Comparison of ENCODE assay signal across 1 cellular context in the genomic region with DNA sequence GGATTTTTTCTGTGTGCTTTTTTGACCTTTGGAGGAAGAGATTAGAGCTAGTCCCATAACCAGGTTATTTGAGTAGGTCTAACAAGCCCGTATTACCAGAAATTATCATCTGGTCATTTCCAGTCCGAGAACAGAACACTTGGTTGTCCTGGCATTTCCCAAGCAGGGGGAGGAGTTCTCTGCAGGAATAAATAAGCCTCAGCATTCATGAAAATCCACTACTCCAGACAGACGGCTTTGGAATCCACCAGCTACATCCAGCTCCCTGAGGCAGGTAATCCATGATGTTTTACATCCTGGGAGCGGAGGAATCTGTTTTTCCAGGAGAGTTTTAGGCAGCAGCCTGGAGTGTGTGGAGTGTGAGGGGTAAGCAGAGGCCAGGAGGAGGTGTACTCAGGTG.
TF ChIP-seq lines count a peak whose summit lies in the region.

TSS of gene SERPINA3 (plus strand) at position 218 of the 400 bp plus-strand sequence. CDS start 2,051 bp downstream, outside the sequence.

TF ChIP-seq in HepG2, 621 proteins besides CTCF, POLR2A, EP300 and RAD21 (continued from another document and continues in another):
- peak; percentile 73; the same call in 1 of the 2 replicates for TF ChIP-seq ARID5B (CRISPR knock-in tag; IDR thresholded peaks at IDR 0.05)
- TF ChIP-seq BRD4 (CRISPR knock-in tag; IDR thresholded peaks at IDR 0.05), result no peak
- TF ChIP-seq, protein P1, sequence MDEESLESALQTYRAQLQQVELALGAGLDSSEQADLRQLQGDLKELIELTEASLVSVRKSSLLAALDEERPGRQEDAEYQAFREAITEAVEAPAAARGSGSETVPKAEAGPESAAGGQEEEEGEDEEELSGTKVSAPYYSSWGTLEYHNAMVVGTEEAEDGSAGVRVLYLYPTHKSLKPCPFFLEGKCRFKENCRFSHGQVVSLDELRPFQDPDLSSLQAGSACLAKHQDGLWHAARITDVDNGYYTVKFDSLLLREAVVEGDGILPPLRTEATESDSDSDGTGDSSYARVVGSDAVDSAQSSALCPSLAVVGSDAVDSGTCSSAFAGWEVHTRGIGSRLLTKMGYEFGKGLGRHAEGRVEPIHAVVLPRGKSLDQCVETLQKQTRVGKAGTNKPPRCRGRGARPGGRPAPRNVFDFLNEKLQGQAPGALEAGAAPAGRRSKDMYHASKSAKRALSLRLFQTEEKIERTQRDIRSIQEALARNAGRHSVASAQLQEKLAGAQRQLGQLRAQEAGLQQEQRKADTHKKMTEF (CRISPR knock-in tag; IDR thresholded peaks at IDR 0.05), result peak; percentile 36; the same call in 1 of the 2 replicates
- no peak for TF ChIP-seq PCBP2 (optimal IDR thresholded peaks at IDR 0.05; ENCODE audit: low read depth, low read length, poor library complexity, severe bottlenecking)
- TF ChIP-seq ZKSCAN5 (CRISPR knock-in tag; IDR thresholded peaks at IDR 0.05), result no peak
- peak; percentile 89; the same call in 1 of the 2 replicates for TF ChIP-seq RBFOX2 (IDR thresholded peaks at IDR 0.05; ENCODE audit: low read depth, low read length)
- no peak for TF ChIP-seq MAZ (IDR thresholded peaks at IDR 0.05; ENCODE audit: borderline replicate concordance, low read depth, low read length)
- no peak for TF ChIP-seq MAZ (CRISPR knock-in tag; IDR thresholded peaks at IDR 0.05; ENCODE audit: low read depth)
- peak; percentile 32; the same call in 1 of the 2 replicates for TF ChIP-seq SOX13 (IDR thresholded peaks at IDR 0.05)
- TF ChIP-seq SOX13 (CRISPR knock-in tag; conservative IDR thresholded peaks at IDR 0.05 in 1 of 2, IDR thresholded peaks at IDR 0.05 in 1 of 2), result peak in 1 of 2 experiments; percentile 75; a peak in 1 of 4 replicates
- no peak for TF ChIP-seq ATF7-NPFF (CRISPR knock-in tag; IDR thresholded peaks at IDR 0.05; ENCODE audit: low read depth)
- TF ChIP-seq NR1H2 (CRISPR knock-in tag; IDR thresholded peaks at IDR 0.05; ENCODE audit: borderline replicate concordance, low read depth), result no peak
- peak; percentile 96 for TF ChIP-seq DRAP1 (CRISPR knock-in tag; IDR thresholded peaks at IDR 0.05)
- no peak for TF ChIP-seq NFYB (CRISPR knock-in tag; IDR thresholded peaks at IDR 0.05)
- TF ChIP-seq ZSCAN30 (CRISPR knock-in tag; IDR thresholded peaks at IDR 0.05), result no peak
- TF ChIP-seq TSC22D2 (CRISPR knock-in tag; IDR thresholded peaks at IDR 0.05; ENCODE audit: borderline replicate concordance), result peak; percentile 81; the same call in 1 of the 2 replicates
- TF ChIP-seq ZBTB3 (CRISPR knock-in tag; IDR thresholded peaks at IDR 0.05; ENCODE audit: borderline replicate concordance, low read depth), result no peak
- TF ChIP-seq TERF1 (CRISPR knock-in tag; IDR thresholded peaks at IDR 0.05), result no peak
- no peak for TF ChIP-seq ZNF674 (CRISPR knock-in tag; IDR thresholded peaks at IDR 0.05; ENCODE audit: low read depth)
- no peak for TF ChIP-seq ZSCAN9 (CRISPR knock-in tag; IDR thresholded peaks at IDR 0.05; ENCODE audit: borderline replicate concordance)
- TF ChIP-seq ZNF3 (CRISPR knock-in tag; IDR thresholded peaks at IDR 0.05), result no peak
- TF ChIP-seq CEBPG (CRISPR knock-in tag; IDR thresholded peaks at IDR 0.05), result peak; percentile 51; the same call in 1 of the 2 replicates
- TF ChIP-seq, protein P2, sequence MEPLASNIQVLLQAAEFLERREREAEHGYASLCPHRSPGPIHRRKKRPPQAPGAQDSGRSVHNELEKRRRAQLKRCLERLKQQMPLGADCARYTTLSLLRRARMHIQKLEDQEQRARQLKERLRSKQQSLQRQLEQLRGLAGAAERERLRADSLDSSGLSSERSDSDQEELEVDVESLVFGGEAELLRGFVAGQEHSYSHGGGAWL (CRISPR knock-in tag; IDR thresholded peaks at IDR 0.05), result no peak
- no peak for TF ChIP-seq RFX3 (CRISPR knock-in tag; IDR thresholded peaks at IDR 0.05)
- no peak for TF ChIP-seq ZC3H13 (CRISPR knock-in tag; IDR thresholded peaks at IDR 0.05)
- TF ChIP-seq ZBTB2 (CRISPR knock-in tag; IDR thresholded peaks at IDR 0.05; ENCODE audit: low read depth), result no peak
- TF ChIP-seq ZNF143 (CRISPR knock-in tag; IDR thresholded peaks at IDR 0.05), result no peak
- TF ChIP-seq SMARCC2 (IDR thresholded peaks at IDR 0.05), result no peak
- no peak for TF ChIP-seq ZNF253 (CRISPR knock-in tag; IDR thresholded peaks at IDR 0.05; ENCODE audit: borderline replicate concordance)
- no peak for TF ChIP-seq ZNF101 (CRISPR knock-in tag; IDR thresholded peaks at IDR 0.05; ENCODE audit: borderline replicate concordance, low read depth)
- TF ChIP-seq REL (CRISPR knock-in tag; conservative IDR thresholded peaks at IDR 0.05), result no peak
- TF ChIP-seq HMG20B (CRISPR knock-in tag; conservative IDR thresholded peaks at IDR 0.05), result 0 out of 2 replicates have a peak, but pooled peaks have one; percentile 28
- TF ChIP-seq SALL1 (CRISPR knock-in tag; IDR thresholded peaks at IDR 0.05), result no peak
- TF ChIP-seq, protein P3, sequence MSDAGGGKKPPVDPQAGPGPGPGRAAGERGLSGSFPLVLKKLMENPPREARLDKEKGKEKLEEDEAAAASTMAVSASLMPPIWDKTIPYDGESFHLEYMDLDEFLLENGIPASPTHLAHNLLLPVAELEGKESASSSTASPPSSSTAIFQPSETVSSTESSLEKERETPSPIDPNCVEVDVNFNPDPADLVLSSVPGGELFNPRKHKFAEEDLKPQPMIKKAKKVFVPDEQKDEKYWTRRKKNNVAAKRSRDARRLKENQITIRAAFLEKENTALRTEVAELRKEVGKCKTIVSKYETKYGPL (CRISPR knock-in tag; IDR thresholded peaks at IDR 0.05), result 0 out of 2 replicates have a peak, but pooled peaks have one; percentile 35
- TF ChIP-seq PREB (CRISPR knock-in tag; IDR thresholded peaks at IDR 0.05), result no peak
- TF ChIP-seq, protein P4, sequence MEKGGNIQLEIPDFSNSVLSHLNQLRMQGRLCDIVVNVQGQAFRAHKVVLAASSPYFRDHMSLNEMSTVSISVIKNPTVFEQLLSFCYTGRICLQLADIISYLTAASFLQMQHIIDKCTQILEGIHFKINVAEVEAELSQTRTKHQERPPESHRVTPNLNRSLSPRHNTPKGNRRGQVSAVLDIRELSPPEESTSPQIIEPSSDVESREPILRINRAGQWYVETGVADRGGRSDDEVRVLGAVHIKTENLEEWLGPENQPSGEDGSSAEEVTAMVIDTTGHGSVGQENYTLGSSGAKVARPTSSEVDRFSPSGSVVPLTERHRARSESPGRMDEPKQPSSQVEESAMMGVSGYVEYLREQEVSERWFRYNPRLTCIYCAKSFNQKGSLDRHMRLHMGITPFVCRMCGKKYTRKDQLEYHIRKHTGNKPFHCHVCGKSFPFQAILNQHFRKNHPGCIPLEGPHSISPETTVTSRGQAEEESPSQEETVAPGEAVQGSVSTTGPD (CRISPR knock-in tag; IDR thresholded peaks at IDR 0.05), result no peak
- no peak for TF ChIP-seq ZNF790 (CRISPR knock-in tag; IDR thresholded peaks at IDR 0.05; ENCODE audit: borderline replicate concordance)
- TF ChIP-seq PRDM4 (CRISPR knock-in tag; IDR thresholded peaks at IDR 0.05; ENCODE audit: borderline replicate concordance), result no peak
- TF ChIP-seq, protein P5, sequence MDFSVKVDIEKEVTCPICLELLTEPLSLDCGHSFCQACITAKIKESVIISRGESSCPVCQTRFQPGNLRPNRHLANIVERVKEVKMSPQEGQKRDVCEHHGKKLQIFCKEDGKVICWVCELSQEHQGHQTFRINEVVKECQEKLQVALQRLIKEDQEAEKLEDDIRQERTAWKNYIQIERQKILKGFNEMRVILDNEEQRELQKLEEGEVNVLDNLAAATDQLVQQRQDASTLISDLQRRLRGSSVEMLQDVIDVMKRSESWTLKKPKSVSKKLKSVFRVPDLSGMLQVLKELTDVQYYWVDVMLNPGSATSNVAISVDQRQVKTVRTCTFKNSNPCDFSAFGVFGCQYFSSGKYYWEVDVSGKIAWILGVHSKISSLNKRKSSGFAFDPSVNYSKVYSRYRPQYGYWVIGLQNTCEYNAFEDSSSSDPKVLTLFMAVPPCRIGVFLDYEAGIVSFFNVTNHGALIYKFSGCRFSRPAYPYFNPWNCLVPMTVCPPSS (IDR thresholded peaks at IDR 0.05), result no peak
- TF ChIP-seq GATA4 (IDR thresholded peaks at IDR 0.05; ENCODE audit: borderline replicate concordance, low read depth), result peak; percentile 64; the same call in 1 of the 2 replicates
- no peak for TF ChIP-seq SP2 (CRISPR knock-in tag; IDR thresholded peaks at IDR 0.05)
- no peak for TF ChIP-seq ZBTB1 (CRISPR knock-in tag; IDR thresholded peaks at IDR 0.05; ENCODE audit: borderline replicate concordance)
- TF ChIP-seq ZFP1 (CRISPR knock-in tag; IDR thresholded peaks at IDR 0.05), result no peak
- no peak for TF ChIP-seq IRF1 (CRISPR knock-in tag; IDR thresholded peaks at IDR 0.05; ENCODE audit: low read depth)
- TF ChIP-seq ZNF777 (CRISPR knock-in tag; IDR thresholded peaks at IDR 0.05), result no peak; the same call in 1 of the 2 replicates
- TF ChIP-seq SIN3B (IDR thresholded peaks at IDR 0.05; ENCODE audit: low read length), result no peak
